In the genomic region with DNA sequence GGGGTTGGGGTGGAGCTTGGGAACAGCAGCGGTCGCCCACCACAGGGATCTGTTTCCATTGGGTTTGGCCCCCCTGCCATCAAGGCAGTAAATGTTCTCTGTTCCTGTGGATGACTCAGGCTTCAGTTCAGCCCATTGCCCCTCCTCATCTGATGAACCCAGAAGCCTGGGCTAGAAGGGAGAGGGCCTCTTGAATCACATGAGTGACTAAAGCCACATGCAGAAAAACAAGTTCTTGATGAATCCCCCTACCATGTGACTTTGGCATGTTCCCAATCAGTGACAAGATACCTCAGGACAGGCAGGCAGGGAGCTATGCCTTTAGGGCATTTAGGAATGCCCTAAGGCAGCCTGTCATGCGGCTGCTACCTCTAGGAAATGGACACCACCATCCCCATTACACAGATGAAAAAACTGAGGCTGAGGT, we compare ENCODE assay signal across 10 cellular contexts. TPM values are rescaled to one million over a fixed set of nuclear protein-coding genes. Genes with fewer than 3 reads are reported as not detected.
DNase-seq lines count a peak whose midpoint lies in the region.
"Had no signal": no experiment of that assay in that cellular context is flagged by ENCODE, and none has a peak within 500 bp of the region (broad histone marks: within the 10 kb centered on the region; RNA-seq: fewer than 3 reads in every experiment).

No MANE protein-coding gene starts in this region.

- peak overlapping the region; percentile 47 for H3K27ac ChIP-seq in angular gyrus (ENCODE audit: low read depth, low read length)
- H3K27ac ChIP-seq: parathyroid adenoma had no signal

- DNase-seq in NCI-H146 (lab: John Stamatoyannopoulos, UW) (peak; percentile 2), NCI-H146 treated with DMSO at 0.1 percent for 48 hours (lab: John Stamatoyannopoulos, UW; ENCODE audit: unreplicated experiment) (no peak), islet precursor cell (peak; percentile 96), stromal cell of bone marrow (ENCODE audit: low read depth) (peak; percentile 86), SKM-1 treated with dmso at 0.1 percent for 144 hours (lab: John Stamatoyannopoulos, UW; ENCODE audit: unreplicated experiment) (no peak), cerebellum (ENCODE audit: low spot score) (no peak), DMS114 treated with DMSO at 0.1 percent for 48 hours (lab: John Stamatoyannopoulos, UW; ENCODE audit: unreplicated experiment) (no peak)
- DNase-seq: NCI-H446 treated with DMSO at 0.1 percent for 48 hours had no signal

RNA-seq across cellular contexts. Expression of gene SH3PXD2B, which starts 2.5 kb away (rescaled TPM):
- 21.0 TPM for total RNA-seq in cerebellum

Comparison
In these comparisons a context has a peak if more than half of its experiments do, and no peak if none do; other contexts are left out.
1. DNase-seq: peak in NCI-H146 (single experiment), islet precursor cell (single experiment) and stromal cell of bone marrow (single experiment); none in NCI-H146 treated with DMSO at 0.1 percent for 48 hours (single experiment), SKM-1 treated with dmso at 0.1 percent for 144 hours (single experiment), cerebellum (single experiment) and DMS114 treated with DMSO at 0.1 percent for 48 hours (single experiment).